Comparison of ENCODE assay signal across 32 cellular contexts in genomic region chr11:64920124-64920523, GRCh38. TPM values are rescaled to one million over a fixed set of nuclear protein-coding genes. Genes with fewer than 3 reads are reported as not detected.
DNase-seq lines count a peak whose midpoint lies in the region; TF ChIP-seq lines count a peak whose summit lies in the region.
"Had no signal": no experiment of that assay in that cellular context is flagged by ENCODE, and none has a peak within 500 bp of the region (broad histone marks: within the 10 kb centered on the region; RNA-seq: fewer than 3 reads in every experiment).

No MANE protein-coding gene starts in this region.

- peaks cover 7% of the 10 kb centered on the region for H3K27me3 Mint-ChIP-seq in glutamatergic neuron (ENCODE audit: unreplicated experiment)

- no peaks in the 10 kb centered on the region for H3K36me3 Mint-ChIP-seq in glutamatergic neuron (ENCODE audit: unreplicated experiment)

- WGBS in sigmoid colon, 2 donors, result 81 to 91% methylated on average over 2 of the region's 2 CpGs

- peaks cover 19% of the 10 kb centered on the region for H3K4me1 Mint-ChIP-seq in glutamatergic neuron (ENCODE audit: low read depth, unreplicated experiment)

- H3K36me3 ChIP-seq in BLaER1 treated with 17β-estradiol and CSF1 and Interleukin-3, amounts not matched to agents 10 nM and 100 nM, result no peaks in the 10 kb centered on the region
- no peaks in the 10 kb centered on the region for H3K36me3 ChIP-seq in NT2/D1 (ENCODE audit: insufficient read depth, insufficient read length, low read length)
- no peaks in the 10 kb centered on the region for H3K36me3 ChIP-seq in sigmoid colon
- H3K36me3 ChIP-seq in Peyer's patch, result no peaks in the 10 kb centered on the region

- H3K4me2 ChIP-seq in BLaER1 treated with 17β-estradiol and CSF1 and Interleukin-3, amounts not matched to agents 10 nM and 100 nM, result peak overlapping the region; percentile 80 to 97 (median 87)
- H3K4me2 ChIP-seq: PC-9 had no signal

- TF ChIP-seq CTCF in glutamatergic neuron (IDR thresholded peaks at IDR 0.05; ENCODE audit: partially characterized antibody, unreplicated experiment) (no peak), sigmoid colon (IDR thresholded peaks at IDR 0.05) (no peak), Peyer's patch (IDR thresholded peaks at IDR 0.05) (no peak)

- peaks cover 0 to 3% (median 0%) of the 10 kb centered on the region in 11 experiments; a peak in 3 of 22 replicates for H3K27me3 ChIP-seq in BLaER1 treated with 17β-estradiol and CSF1 and Interleukin-3, amounts not matched to agents 10 nM and 100 nM
- H3K27me3 ChIP-seq in NT2/D1 (ENCODE audit: insufficient read depth, insufficient read length), result peaks cover 5% of the 10 kb centered on the region
- no peaks in the 10 kb centered on the region for H3K27me3 ChIP-seq in sigmoid colon
- no peaks in the 10 kb centered on the region for H3K27me3 ChIP-seq in Peyer's patch

- intact Hi-C loops in sigmoid colon (cut with DNase I), result no loop called here

- H3K4me3 ChIP-seq in BLaER1 treated with 17β-estradiol and CSF1 and Interleukin-3, amounts not matched to agents 10 nM and 100 nM, result peak overlapping the region in 4 of 10 experiments; percentile 1 to 34 (median 26); a peak in 5 of 20 replicates
- no peak overlapping the region for H3K4me3 ChIP-seq in NT2/D1 (ENCODE audit: insufficient read length, low read depth)
- no peak overlapping the region for H3K4me3 ChIP-seq in sigmoid colon
- H3K4me3 ChIP-seq in Peyer's patch, result no peak overlapping the region
- H3K4me3 ChIP-seq: PC-9 had no signal

- peaks cover 55 to 89% (median 74%) of the 10 kb centered on the region in 10 experiments for H3K4me1 ChIP-seq in BLaER1 treated with 17β-estradiol and CSF1 and Interleukin-3, amounts not matched to agents 10 nM and 100 nM
- H3K4me1 ChIP-seq in NT2/D1 (ENCODE audit: insufficient read depth, insufficient read length), result peaks cover 7% of the 10 kb centered on the region
- H3K4me1 ChIP-seq in sigmoid colon, result peaks cover 0 to 40% (median 31%) of the 10 kb centered on the region in 4 donors
- peaks cover 0 to 28% (median 19%) of the 10 kb centered on the region in 4 donors for H3K4me1 ChIP-seq in Peyer's patch

- no peak for DNase-seq in NT2/D1 (ENCODE audit: low read depth, low spot score)
- no peak for DNase-seq in glutamatergic neuron
- DNase-seq in sigmoid colon, result peak; percentile 40
- DNase-seq in activated CD8-positive, alpha-beta memory T cell treated with anti-CD3 and anti-CD28 coated beads, Interleukin-2, amount 50 U/mL, for 4 hours, result no peak
- no peak for DNase-seq in Peyer's patch
- DNase-seq in activated effector memory CD4-positive, alpha-beta T cell treated with Interleukin-2 at 50 U/mL for 16 hours, result no peak
- DNase-seq: AML-193; Caco-2; CD8-positive, alpha-beta T cell; DMS 273 treated with DMSO at 0.1 percent for 48 hours; DMS79; GF-D8; HCEC 1CT; MV-4-11; NCI-H1105; NCI-H1436 treated with DMSO at 0.1 percent for 48 hours; NCI-H1930; NCI-H2107; NCI-H446; NCI-H526; NCI-H82; NK-92 treated with Interleukin-12 subunit alpha and Interleukin-12 subunit beta, amount 100 ng/mL, for 24 hours; PC-9; RPMI8226; SHP77 treated with DMSO at 0.1 percent for 48 hours had no signal

- TF ChIP-seq EP300 in sigmoid colon (IDR thresholded peaks at IDR 0.05), result no peak

- H3K27ac ChIP-seq in BLaER1 treated with 17β-estradiol and CSF1 and Interleukin-3, amounts not matched to agents 10 nM and 100 nM, result peak overlapping the region in 7 of 11 experiments; percentile 29 to 74 (median 49); a peak in 14 of 22 replicates
- no peak overlapping the region for H3K27ac ChIP-seq in sigmoid colon
- H3K27ac ChIP-seq in Peyer's patch, result no peak overlapping the region
- H3K27ac ChIP-seq: C4-2B, PC-9 had no signal

- H3K9me3 ChIP-seq in BLaER1 treated with 17β-estradiol and CSF1 and Interleukin-3, amounts not matched to agents 10 nM and 100 nM (replicated peaks in 1 of 11), result no peaks in the 10 kb centered on the region
- no peaks in the 10 kb centered on the region for H3K9me3 ChIP-seq in NT2/D1 (ENCODE audit: insufficient read depth, low read length)
- H3K9me3 ChIP-seq in sigmoid colon, result no peaks in the 10 kb centered on the region
- no peaks in the 10 kb centered on the region for H3K9me3 ChIP-seq in Peyer's patch
- H3K9me3 ChIP-seq: Caco-2 had no signal

- H3K4me3 Mint-ChIP-seq in glutamatergic neuron (ENCODE audit: unreplicated experiment), result peak overlapping the region; percentile 75
- H3K4me3 Mint-ChIP-seq: CD8-positive, alpha-beta T cell had no signal

- peaks cover 0 to 15% (median 0%) of the 10 kb centered on the region in 11 experiments; a peak in 6 of 22 replicates for H4K20me1 ChIP-seq in BLaER1 treated with 17β-estradiol and CSF1 and Interleukin-3, amounts not matched to agents 10 nM and 100 nM

- H3K9me3 Mint-ChIP-seq in glutamatergic neuron (ENCODE audit: unreplicated experiment), result peaks cover 8% of the 10 kb centered on the region
- H3K9me3 Mint-ChIP-seq: CD8-positive, alpha-beta T cell had no signal

- peak overlapping the region; percentile 82 for H3K27ac Mint-ChIP-seq in glutamatergic neuron (ENCODE audit: unreplicated experiment)
- H3K27ac Mint-ChIP-seq: CD8-positive, alpha-beta T cell had no signal

- peak overlapping the region in 10 of 11 experiments; percentile 1 to 76 (median 42); a peak in 16 of 22 replicates for H3K9ac ChIP-seq in BLaER1 treated with 17β-estradiol and CSF1 and Interleukin-3, amounts not matched to agents 10 nM and 100 nM
- peak overlapping the region; percentile 23 for H3K9ac ChIP-seq in NT2/D1 (ENCODE audit: insufficient read length, low read depth)

- TF ChIP-seq POLR2A in sigmoid colon (IDR thresholded peaks at IDR 0.05) (no peak), Peyer's patch (IDR thresholded peaks at IDR 0.05) (no peak)

RNA-seq across cellular contexts. Expression of gene ATG2A, which starts 3.1 kb away (rescaled TPM):
- total RNA-seq in glutamatergic neuron (ENCODE audit: unreplicated experiment) (25.9 TPM), sigmoid colon (10 to 100 TPM; 12.1 to 22.7 (median 14.4) TPM), Peyer's patch (10 to 100 TPM; 38.8 to 79.6 (median 66.6) TPM)
- polyA plus RNA-seq in sigmoid colon, result 10 to 100 TPM; 13.2 to 27.6 (median 19.4) TPM

RNA-seq across cellular contexts. Expression of gene PPP2R5B, which starts 4.4 kb away (rescaled TPM):
- total RNA-seq in glutamatergic neuron (ENCODE audit: unreplicated experiment) (148 TPM), sigmoid colon (10 to 100 TPM; 17.8 to 27.3 (median 21.3) TPM), Peyer's patch (10 to 100 TPM; 20.0 to 46.2 (median 22.5) TPM)
- polyA plus RNA-seq in sigmoid colon, result 10 to 100 TPM; 15.6 to 23.4 (median 18.1) TPM

RNA-seq across cellular contexts. Expression of gene GPHA2, which starts 15.6 kb away (rescaled TPM):
- total RNA-seq in glutamatergic neuron (ENCODE audit: unreplicated experiment) (not detected), sigmoid colon (1 to 10 TPM in 1 of 4 donors, not detected in 3; 2.9 TPM), Peyer's patch (not detected)
- polyA plus RNA-seq in sigmoid colon, result under 1 TPM in 1 of 3 donors, not detected in 2; 0.47 TPM
- total RNA-seq: Caco-2; CD8-positive, alpha-beta T cell; HT-29; LHCN-M2; MCF 10A had no signal
- polyA plus RNA-seq: AG04450 had no signal

RNA-seq across cellular contexts. Expression of gene EHD1, which starts 41.7 kb away (rescaled TPM):
- total RNA-seq in glutamatergic neuron (ENCODE audit: unreplicated experiment) (114 TPM), sigmoid colon (10 to 100 TPM; 38.5 to 73.1 (median 44.1) TPM), Peyer's patch (100 to 1,000 TPM in 2 of 4 donors, 10 to 100 TPM in 2; 56.2 to 185 (median 98.6) TPM)
- 10 to 100 TPM; 27.0 to 54.0 (median 29.4) TPM for polyA plus RNA-seq in sigmoid colon

RNA-seq across cellular contexts. Expression of gene MAJIN, which starts 51.8 kb away (rescaled TPM):
- total RNA-seq in glutamatergic neuron (ENCODE audit: unreplicated experiment) (not detected), sigmoid colon (not detected), Peyer's patch (not detected)
- under 1 TPM in 1 of 3 donors, not detected in 2; 0.25 TPM for polyA plus RNA-seq in sigmoid colon
- total RNA-seq: Caco-2; CD8-positive, alpha-beta T cell; H1; HT-29; LHCN-M2; MCF 10A had no signal
- polyA plus RNA-seq: AG04450, H1 had no signal

Comparison
In these comparisons a context has a peak if more than half of its experiments do, and no peak if none do; other contexts are left out.
1. H3K27ac ChIP-seq: peak in BLaER1 treated with 17β-estradiol and CSF1 and Interleukin-3, amounts not matched to agents 10 nM and 100 nM (7 of 11); none in sigmoid colon (0 of 4) and Peyer's patch (0 of 4).